In genomic region chr7:94760702-94761101, GRCh38 we compare ENCODE assay signal across 26 cellular contexts.
"Had no signal": no experiment of that assay in that cellular context is flagged by ENCODE, and none has a peak within 500 bp of the region (broad histone marks: within the 10 kb centered on the region; RNA-seq: fewer than 3 reads in every experiment).

No MANE protein-coding gene starts in this region.

- H3K36me3 ChIP-seq: colonic mucosa, esophagus squamous epithelium, gastroesophageal sphincter, heart left ventricle, left ventricle myocardium inferior, lower lobe of right lung had no signal

- H3K79me2 ChIP-seq: hepatocyte had no signal

- H3K4me1 ChIP-seq: colonic mucosa, esophagus squamous epithelium, gastroesophageal sphincter, heart left ventricle, left ventricle myocardium inferior, lower lobe of right lung had no signal

- H3K27me3 ChIP-seq: colonic mucosa, esophagus squamous epithelium, gastroesophageal sphincter, heart left ventricle, hepatocyte had no signal

- DNase-seq: colonic mucosa; cortex of kidney; effector CD8-positive, alpha-beta T cell; effector memory CD8-positive, alpha-beta T cell; endodermal cell; erythroblast; esophagus squamous epithelium; foreskin fibroblast; foreskin melanocyte; heart left ventricle; hypothalamus; immature natural killer cell; islet precursor cell; kidney; kidney glomerular epithelial cell; left colon; left ventricle myocardium inferior; lower lobe of right lung; midbrain; naive thymus-derived CD4-positive, alpha-beta T cell had no signal

- H3K27ac ChIP-seq: colonic mucosa, epithelial cell of prostate, esophagus squamous epithelium, gastroesophageal sphincter, heart left ventricle, hepatocyte, left ventricle myocardium inferior, lower lobe of right lung had no signal

- H3K9me3 ChIP-seq: colonic mucosa, esophagus squamous epithelium, lower lobe of right lung had no signal

- ATAC-seq: effector memory CD8-positive, alpha-beta T cell; esophagus mucosa; gastroesophageal sphincter; heart left ventricle; left colon; left lobe of liver; lower lobe of right lung; naive thymus-derived CD4-positive, alpha-beta T cell had no signal

- H3K4me3 ChIP-seq: colonic mucosa, esophagus squamous epithelium, gastroesophageal sphincter, heart left ventricle, hepatocyte, left ventricle myocardium inferior, lower lobe of right lung had no signal

- H2AFZ ChIP-seq: hepatocyte had no signal

- FAIRE-seq: endometrium, kidney had no signal

- H3K4me2 ChIP-seq: hepatocyte had no signal
